ENCODE assay signal across 32 cellular contexts in genomic region chr2:237786936-237787335, GRCh38.
"Had no signal": no experiment of that assay in that cellular context is flagged by ENCODE, and none has a peak within 500 bp of the region (broad histone marks: within the 10 kb centered on the region; RNA-seq: fewer than 3 reads in every experiment).

No MANE protein-coding gene starts in this region.

- H3K4me3 ChIP-seq: gastroesophageal sphincter, heart right ventricle, lower lobe of right lung, neural progenitor cell, prostate gland, right atrium auricular region, smooth muscle cell, stomach, thyroid gland, upper lobe of left lung, uterus had no signal

- H3K27ac Mint-ChIP-seq: effector memory CD8-positive, alpha-beta T cell; mesothelial cell of epicardium; nephron; neural progenitor cell had no signal

- H3K36me3 ChIP-seq: neural progenitor cell, prostate gland, thyroid gland, uterus had no signal

- H3K9ac ChIP-seq: neural progenitor cell, parathyroid adenoma had no signal

- H3K4me3 Mint-ChIP-seq: effector memory CD8-positive, alpha-beta T cell; immature natural killer cell; mesothelial cell of epicardium; naive thymus-derived CD4-positive, alpha-beta T cell; nephron; neural progenitor cell had no signal

- H3K4me1 Mint-ChIP-seq: mesothelial cell of epicardium, nephron, neural progenitor cell had no signal

- H3K27me3 ChIP-seq: foreskin keratinocyte, gastroesophageal sphincter, heart right ventricle, neural progenitor cell, right atrium auricular region, stomach, thyroid gland, upper lobe of left lung, uterus had no signal

- ATAC-seq: effector memory CD8-positive, alpha-beta T cell; esophagus mucosa; foreskin keratinocyte; gastroesophageal sphincter; heart right ventricle; left ventricle myocardium superior; lower lobe of right lung; naive thymus-derived CD4-positive, alpha-beta T cell; sciatic nerve had no signal

- DNase-seq: cerebellar nuclear complex; cortex of kidney; effector memory CD8-positive, alpha-beta T cell; heart right ventricle; hypothalamus; immature natural killer cell; islet precursor cell; kidney glomerular epithelial cell; left ventricle myocardium superior; lower lobe of right lung; naive thymus-derived CD4-positive, alpha-beta T cell; stimulated activated CD4-positive, alpha-beta T cell treated with anti-CD3 and anti-CD28 coated beads, Interleukin-12 subunit alpha, Interleukin-12 subunit beta, amount 100 ng/mL, for 4 hours; stimulated activated CD4-positive, alpha-beta T cell treated with anti-CD3 and anti-CD28 coated beads, Interleukin-1b, Interleukin-23, amount 100 ng/mL, for 48 hours; stimulated activated CD4-positive, alpha-beta T cell treated with anti-CD3 and anti-CD28 coated beads, Interleukin-4, amount 100 ng/mL, for 1 hour; stimulated activated CD8-positive, alpha-beta memory T cell treated with anti-CD3 and anti-CD28 coated beads, Interleukin-4, amount 100 ng/mL, for 48 hours; stimulated activated naive CD4-positive, alpha-beta T cell treated with Interleukin-2 at 50 U/mL for 16 hours; stomach; thyroid gland; upper lobe of left lung; uterus had no signal

- H3K4me1 ChIP-seq: foreskin keratinocyte, gastroesophageal sphincter, heart right ventricle, lower lobe of right lung, neural progenitor cell, parathyroid adenoma, prostate gland, right atrium auricular region, stomach, thyroid gland, upper lobe of left lung, uterus had no signal

- H2AFZ ChIP-seq: neural progenitor cell, parathyroid adenoma had no signal

- H3K4me2 ChIP-seq: neural progenitor cell, smooth muscle cell had no signal

- H3K9me3 ChIP-seq: prostate gland, thyroid gland, uterus had no signal

- H3K27ac ChIP-seq: epithelial cell of prostate, foreskin keratinocyte, gastroesophageal sphincter, heart right ventricle, lower lobe of right lung, neural progenitor cell, parathyroid adenoma, prostate gland, right atrium auricular region, stomach, thyroid gland, upper lobe of left lung, uterus had no signal

- H3K27me3 Mint-ChIP-seq: effector memory CD8-positive, alpha-beta T cell; naive thymus-derived CD4-positive, alpha-beta T cell had no signal
